In genomic region chr17:9557846-9558245, GRCh38 we compare ENCODE assay signal across 20 cellular contexts. TPM values are rescaled to one million over a fixed set of nuclear protein-coding genes. Genes with fewer than 3 reads are reported as not detected.
A peak's percentile ranks its signal among the peaks of the same experiment; 100 is the strongest.
DNase-seq lines count a peak whose midpoint lies in the region; ATAC-seq and TF ChIP-seq lines count a peak whose summit lies in the region.
"Had no signal": no experiment of that assay in that cellular context is flagged by ENCODE, and none has a peak within 500 bp of the region (broad histone marks: within the 10 kb centered on the region; RNA-seq: fewer than 3 reads in every experiment).

No MANE protein-coding gene starts in this region.

- peaks cover 8% of the 10 kb centered on the region for H3K4me1 ChIP-seq in osteoblast (ENCODE audit: insufficient read depth, low read length)

- H3K4me2 ChIP-seq in osteoblast (ENCODE audit: insufficient read depth, low read length), result peak overlapping the region; percentile 56

- peak overlapping the region; percentile 29 to 35 for H3K27ac Mint-ChIP-seq in natural killer cell
- H3K27ac Mint-ChIP-seq in natural killer cell treated with Interleukin-12 subunit alpha and Interleukin-12 subunit beta and Interleukin-15 and Interleukin-18, amount 100 ng/mL, for 72 hours, result peak overlapping the region in 1 of 2 donors; percentile 27
- no peak overlapping the region for H3K27ac Mint-ChIP-seq in activated naive CD4-positive, alpha-beta T cell treated with anti-CD3 and anti-CD28 coated beads, Interleukin-2, amount 10 ng/mL, durations not matched to agents 7 days and 5 days
- no peak overlapping the region for H3K27ac Mint-ChIP-seq in stimulated activated memory B cell treated with anti-CD40 and anti-IgM and Interleukin-4, amounts not matched to agents 10 μg/mL and 1 μg/mL and 100 μg/mL, for 72 hours
- no peak overlapping the region for H3K27ac Mint-ChIP-seq in activated CD4-positive, alpha-beta memory T cell treated with anti-CD3 and anti-CD28 coated beads for 36 hours
- H3K27ac Mint-ChIP-seq: B cell; CD4-positive, alpha-beta T cell had no signal

- CTCF ChIA-PET in activated naive CD4-positive, alpha-beta T cell treated with anti-CD3 and anti-CD28 coated beads, Interleukin-2, amount 10 ng/mL, durations not matched to agents 7 days and 5 days (lab: Charles Lee), result no interaction called here
- CTCF ChIA-PET in activated CD4-positive, alpha-beta memory T cell treated with anti-CD3 and anti-CD28 coated beads for 36 hours (lab: Charles Lee), result interaction anchor here (0.9 kb wide), 1 partner anchor 20 kb away, joined by 3 read pairs; no protein-coding TSS in a partner anchor

- H3K4me3 Mint-ChIP-seq in natural killer cell, result no peak overlapping the region
- no peak overlapping the region for H3K4me3 Mint-ChIP-seq in natural killer cell treated with Interleukin-12 subunit alpha and Interleukin-12 subunit beta and Interleukin-15 and Interleukin-18, amount 100 ng/mL, for 72 hours
- H3K4me3 Mint-ChIP-seq in activated naive CD4-positive, alpha-beta T cell treated with anti-CD3 and anti-CD28 coated beads, Interleukin-2, amount 10 ng/mL, durations not matched to agents 7 days and 5 days, result no peak overlapping the region
- no peak overlapping the region for H3K4me3 Mint-ChIP-seq in stimulated activated memory B cell treated with anti-CD40 and anti-IgM and Interleukin-4, amounts not matched to agents 10 μg/mL and 1 μg/mL and 100 μg/mL, for 72 hours
- no peak overlapping the region for H3K4me3 Mint-ChIP-seq in activated CD4-positive, alpha-beta memory T cell treated with anti-CD3 and anti-CD28 coated beads for 36 hours
- H3K4me3 Mint-ChIP-seq: B cell; CD4-positive, alpha-beta T cell had no signal

- no peaks in the 10 kb centered on the region for H3K36me3 Mint-ChIP-seq in natural killer cell
- H3K36me3 Mint-ChIP-seq in natural killer cell treated with Interleukin-12 subunit alpha and Interleukin-12 subunit beta and Interleukin-15 and Interleukin-18, amount 100 ng/mL, for 72 hours, result peaks cover 4% of the 10 kb centered on the region
- no peaks in the 10 kb centered on the region for H3K36me3 Mint-ChIP-seq in activated naive CD4-positive, alpha-beta T cell treated with anti-CD3 and anti-CD28 coated beads, Interleukin-2, amount 10 ng/mL, durations not matched to agents 7 days and 5 days
- peaks cover 34% of the 10 kb centered on the region for H3K36me3 Mint-ChIP-seq in stimulated activated memory B cell treated with anti-CD40 and anti-IgM and Interleukin-4, amounts not matched to agents 10 μg/mL and 1 μg/mL and 100 μg/mL, for 72 hours
- H3K36me3 Mint-ChIP-seq in activated CD4-positive, alpha-beta memory T cell treated with anti-CD3 and anti-CD28 coated beads for 36 hours, result peaks cover 16% of the 10 kb centered on the region

- no peak for DNase-seq in natural killer cell
- DNase-seq in natural killer cell treated with Interleukin-12 subunit alpha and Interleukin-12 subunit beta and Interleukin-15 and Interleukin-18, amount 100 ng/mL, for 72 hours (ENCODE audit: low spot score), result no peak
- peak; percentile 45 for DNase-seq in fibroblast of mammary gland (ENCODE audit: low read depth)
- DNase-seq in osteoblast (ENCODE audit: insufficient read length, low spot score, missing footprints), result peak; percentile 84
- no peak for DNase-seq in activated naive CD4-positive, alpha-beta T cell treated with anti-CD3 and anti-CD28 coated beads, Interleukin-2, amount 10 ng/mL, durations not matched to agents 7 days and 5 days
- DNase-seq in activated CD4-positive, alpha-beta memory T cell treated with anti-CD3 and anti-CD28 coated beads for 36 hours, result no peak
- DNase-seq: C1 segment of cervical spinal cord; Calu3; CD4-positive, alpha-beta T cell; DMS 273 treated with DMSO at 0.1 percent for 48 hours; DMS79; GM23248 had no signal

- H3K27me3 ChIP-seq in osteoblast (ENCODE audit: insufficient read depth, low read length), result no peaks in the 10 kb centered on the region

- H2AFZ ChIP-seq in osteoblast (ENCODE audit: low read length), result no peak overlapping the region
- H2AFZ ChIP-seq: GM23248 had no signal

- peaks cover 4% of the 10 kb centered on the region for H3K79me2 ChIP-seq in osteoblast (ENCODE audit: insufficient read depth, low read length)

- intact Hi-C loops in natural killer cell (cut with micrococcal nuclease), result no loop called here
- intact Hi-C loops in activated CD4-positive, alpha-beta memory T cell treated with anti-CD3 and anti-CD28 coated beads for 36 hours (cut with micrococcal nuclease), result no loop called here

- H3K4me1 Mint-ChIP-seq in natural killer cell, result peaks cover 23 to 39% of the 10 kb centered on the region in 2 donors
- peaks cover 14 to 18% of the 10 kb centered on the region in 2 donors for H3K4me1 Mint-ChIP-seq in natural killer cell treated with Interleukin-12 subunit alpha and Interleukin-12 subunit beta and Interleukin-15 and Interleukin-18, amount 100 ng/mL, for 72 hours (ENCODE audit: low read depth in 2 of 2)
- no peaks in the 10 kb centered on the region for H3K4me1 Mint-ChIP-seq in activated naive CD4-positive, alpha-beta T cell treated with anti-CD3 and anti-CD28 coated beads, Interleukin-2, amount 10 ng/mL, durations not matched to agents 7 days and 5 days
- no peaks in the 10 kb centered on the region for H3K4me1 Mint-ChIP-seq in stimulated activated memory B cell treated with anti-CD40 and anti-IgM and Interleukin-4, amounts not matched to agents 10 μg/mL and 1 μg/mL and 100 μg/mL, for 72 hours
- H3K4me1 Mint-ChIP-seq in activated CD4-positive, alpha-beta memory T cell treated with anti-CD3 and anti-CD28 coated beads for 36 hours (ENCODE audit: low read depth), result no peaks in the 10 kb centered on the region
- H3K4me1 Mint-ChIP-seq: B cell had no signal

- no peaks in the 10 kb centered on the region for H3K9me3 ChIP-seq in osteoblast (ENCODE audit: low read depth, low read length)

- peak overlapping the region; percentile 47 for H3K27ac ChIP-seq in osteoblast (ENCODE audit: low read depth, low read length)
- H3K27ac ChIP-seq: 22Rv1, GM23248 had no signal

- no peaks in the 10 kb centered on the region for H3K36me3 ChIP-seq in osteoblast (ENCODE audit: insufficient read depth, low read length)

- ATAC-seq in natural killer cell (no peak), HG02623 (IDR thresholded peaks at IDR 0.05; ENCODE audit: unreplicated experiment) (no peak)
- no peak for ATAC-seq in natural killer cell treated with Interleukin-12 subunit alpha and Interleukin-12 subunit beta and Interleukin-15 and Interleukin-18, amount 100 ng/mL, for 72 hours
- ATAC-seq in stimulated activated memory B cell treated with anti-CD40 and anti-IgM and Interleukin-4, amounts not matched to agents 10 μg/mL and 1 μg/mL and 100 μg/mL, for 72 hours, result no peak
- ATAC-seq: GM12878, HCT116 had no signal

- no peak overlapping the region for H3K4me3 ChIP-seq in fibroblast of mammary gland (ENCODE audit: control insufficient read depth, low read depth, low read length)
- H3K4me3 ChIP-seq in osteoblast (ENCODE audit: insufficient read depth, low read length), result no peak overlapping the region
- H3K4me3 ChIP-seq: GM12878, GM23248 had no signal

- peaks cover 12% of the 10 kb centered on the region for H4K20me1 ChIP-seq in osteoblast (ENCODE audit: insufficient read depth, low read length)

- POLR2A ChIA-PET in activated CD4-positive, alpha-beta memory T cell treated with anti-CD3 and anti-CD28 coated beads for 36 hours (lab: Charles Lee), result no interaction called here

- TF ChIP-seq CTCF in natural killer cell (IDR thresholded peaks at IDR 0.05) (no peak), fibroblast of mammary gland (conservative IDR thresholded peaks at IDR 0.05; ENCODE audit: control insufficient read depth, insufficient read depth, low read depth, low read length) (no peak), osteoblast (IDR thresholded peaks at IDR 0.05; ENCODE audit: extremely low read depth, low read depth, low read length) (no peak)

- no peaks in the 10 kb centered on the region for H3K27me3 Mint-ChIP-seq in natural killer cell (ENCODE audit: low read depth in 2 of 2)
- no peaks in the 10 kb centered on the region for H3K27me3 Mint-ChIP-seq in natural killer cell treated with Interleukin-12 subunit alpha and Interleukin-12 subunit beta and Interleukin-15 and Interleukin-18, amount 100 ng/mL, for 72 hours
- H3K27me3 Mint-ChIP-seq in activated naive CD4-positive, alpha-beta T cell treated with anti-CD3 and anti-CD28 coated beads, Interleukin-2, amount 10 ng/mL, durations not matched to agents 7 days and 5 days, result no peaks in the 10 kb centered on the region
- no peaks in the 10 kb centered on the region for H3K27me3 Mint-ChIP-seq in stimulated activated memory B cell treated with anti-CD40 and anti-IgM and Interleukin-4, amounts not matched to agents 10 μg/mL and 1 μg/mL and 100 μg/mL, for 72 hours
- H3K27me3 Mint-ChIP-seq in activated CD4-positive, alpha-beta memory T cell treated with anti-CD3 and anti-CD28 coated beads for 36 hours, result no peaks in the 10 kb centered on the region
- H3K27me3 Mint-ChIP-seq: B cell; CD4-positive, alpha-beta T cell had no signal

- H3K9me3 Mint-ChIP-seq in natural killer cell, result no peaks in the 10 kb centered on the region
- H3K9me3 Mint-ChIP-seq in natural killer cell treated with Interleukin-12 subunit alpha and Interleukin-12 subunit beta and Interleukin-15 and Interleukin-18, amount 100 ng/mL, for 72 hours, result no peaks in the 10 kb centered on the region
- H3K9me3 Mint-ChIP-seq in activated naive CD4-positive, alpha-beta T cell treated with anti-CD3 and anti-CD28 coated beads, Interleukin-2, amount 10 ng/mL, durations not matched to agents 7 days and 5 days, result no peaks in the 10 kb centered on the region
- no peaks in the 10 kb centered on the region for H3K9me3 Mint-ChIP-seq in stimulated activated memory B cell treated with anti-CD40 and anti-IgM and Interleukin-4, amounts not matched to agents 10 μg/mL and 1 μg/mL and 100 μg/mL, for 72 hours
- H3K9me3 Mint-ChIP-seq in activated CD4-positive, alpha-beta memory T cell treated with anti-CD3 and anti-CD28 coated beads for 36 hours, result no peaks in the 10 kb centered on the region
- H3K9me3 Mint-ChIP-seq: CD4-positive, alpha-beta T cell had no signal

RNA-seq across cellular contexts. Expression of gene STX8, which starts 17.8 kb away (rescaled TPM):
- total RNA-seq in natural killer cell, result 100 to 1,000 TPM in 2 of 3 donors, 10 to 100 TPM in 1; 96.3 to 141 (median 120) TPM
- 10 to 100 TPM; 65.2 to 87.7 TPM for total RNA-seq in natural killer cell treated with Interleukin-12 subunit alpha and Interleukin-12 subunit beta and Interleukin-15 and Interleukin-18, amount 100 ng/mL, for 72 hours
- total RNA-seq in osteoblast, result 72.7 and 95.8 TPM in 2 replicates
- 10 to 100 TPM; 75.2 to 75.8 TPM for total RNA-seq in activated CD4-positive, alpha-beta memory T cell treated with anti-CD3 and anti-CD28 coated beads for 36 hours

RNA-seq across cellular contexts. Expression of gene CFAP52, which starts 18.6 kb away (rescaled TPM):
- total RNA-seq in natural killer cell, result not detected
- not detected for total RNA-seq in natural killer cell treated with Interleukin-12 subunit alpha and Interleukin-12 subunit beta and Interleukin-15 and Interleukin-18, amount 100 ng/mL, for 72 hours
- under 0.01 TPM in 1 of 2 replicates, not detected in the other for total RNA-seq in osteoblast
- not detected for total RNA-seq in activated CD4-positive, alpha-beta memory T cell treated with anti-CD3 and anti-CD28 coated beads for 36 hours
- total RNA-seq: A673; B cell; Calu3; CD4-positive, alpha-beta T cell; G401; GM12878; GM23248 had no signal

Comparison
In these comparisons a context has a peak if more than half of its experiments do, and no peak if none do; other contexts are left out.
1. DNase-seq: peak in fibroblast of mammary gland (single experiment) and osteoblast (single experiment); none in natural killer cell (single experiment), natural killer cell treated with Interleukin-12 subunit alpha and Interleukin-12 subunit beta and Interleukin-15 and Interleukin-18, amount 100 ng/mL, for 72 hours (single experiment), activated naive CD4-positive, alpha-beta T cell treated with anti-CD3 and anti-CD28 coated beads, Interleukin-2, amount 10 ng/mL, durations not matched to agents 7 days and 5 days (single experiment) and activated CD4-positive, alpha-beta memory T cell treated with anti-CD3 and anti-CD28 coated beads for 36 hours (single experiment).
2. H3K27ac Mint-ChIP-seq: peak in natural killer cell (2 of 2); none in activated naive CD4-positive, alpha-beta T cell treated with anti-CD3 and anti-CD28 coated beads, Interleukin-2, amount 10 ng/mL, durations not matched to agents 7 days and 5 days (single experiment), stimulated activated memory B cell treated with anti-CD40 and anti-IgM and Interleukin-4, amounts not matched to agents 10 μg/mL and 1 μg/mL and 100 μg/mL, for 72 hours (single experiment) and activated CD4-positive, alpha-beta memory T cell treated with anti-CD3 and anti-CD28 coated beads for 36 hours (single experiment).